22 cellular contexts compared by ENCODE assay signal in the genomic region with DNA sequence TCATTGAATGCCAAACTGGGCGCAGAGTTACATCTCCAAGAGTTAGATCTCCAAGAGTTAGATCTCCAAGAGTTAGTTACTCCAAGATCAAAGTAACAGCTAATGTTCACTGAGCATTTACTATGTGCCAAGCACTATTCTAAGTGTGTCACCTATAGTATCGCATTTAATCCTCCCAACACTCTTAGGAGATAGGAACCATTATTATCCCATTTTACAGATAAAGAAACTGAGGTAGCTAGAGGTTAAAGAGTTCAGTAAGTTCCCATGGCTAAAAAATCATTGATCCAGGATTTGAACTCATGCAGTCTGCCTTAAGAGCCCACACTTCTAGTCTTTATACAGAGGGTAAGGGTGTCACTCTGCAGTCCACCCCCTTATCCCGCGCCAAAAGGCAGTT. TPM values are rescaled to one million over a fixed set of nuclear protein-coding genes. Genes with fewer than 3 reads are reported as not detected.
DNase-seq lines count a peak whose midpoint lies in the region; ATAC-seq lines count a peak whose summit lies in the region.
"Had no signal": no experiment of that assay in that cellular context is flagged by ENCODE, and none has a peak within 500 bp of the region (broad histone marks: within the 10 kb centered on the region; RNA-seq: fewer than 3 reads in every experiment).

No MANE protein-coding gene starts in this region.

- ATAC-seq in T-helper 17 cell (no peak), GM18868 (IDR thresholded peaks at IDR 0.05; ENCODE audit: unreplicated experiment) (no peak)
- no peak for ATAC-seq in stimulated activated naive B cell treated with anti-CD40 and anti-IgM and Interleukin-4, amounts not matched to agents 10 μg/mL and 1 μg/mL and 100 μg/mL, for 72 hours (replicated peaks)
- ATAC-seq: activated naive CD8-positive, alpha-beta T cell treated with anti-CD3 and anti-CD28 coated beads, Interleukin-2, amount 50 U/mL, for 24 hours; left colon; natural killer cell treated with Interleukin-12 subunit alpha and Interleukin-12 subunit beta and Interleukin-15 and Interleukin-18, amount 100 ng/mL, for 72 hours had no signal

- DNase-seq in T-helper 17 cell = no peak
- no peak for DNase-seq in retina
- no peak for DNase-seq in stimulated activated naive B cell treated with anti-CD40 and anti-IgM and Interleukin-4, amounts not matched to agents 10 μg/mL and 1 μg/mL and 100 μg/mL, for 72 hours
- no peak for DNase-seq in effector memory CD4-positive, alpha-beta T cell
- DNase-seq: activated naive CD8-positive, alpha-beta T cell treated with anti-CD3 and anti-CD28 coated beads, Interleukin-2, amount 50 U/mL, for 24 hours; head of caudate nucleus; KG1; left colon; NCI-H1436 treated with DMSO at 0.1 percent for 48 hours; NCI-H2171; NCI-H524 treated with DMSO at 0.1 percent for 48 hours; Peyer's patch; posterior cingulate gyrus; stimulated activated naive CD4-positive, alpha-beta T cell had no signal

- H3K4me2 ChIP-seq in skeletal muscle satellite cell (ENCODE audit: low read length) = peak overlapping the region; percentile 79

- H3K9ac ChIP-seq in iPS-18a (ENCODE audit: low read length) (no peak overlapping the region), skeletal muscle satellite cell (ENCODE audit: low read depth, low read length) (no peak overlapping the region)

- peaks cover 9% of the 10 kb centered on the region for H3K36me3 Mint-ChIP-seq in T-helper 17 cell (ENCODE audit: low read depth)
- peaks cover 5% of the 10 kb centered on the region in 2 donors for H3K36me3 Mint-ChIP-seq in stimulated activated naive B cell treated with anti-CD40 and anti-IgM and Interleukin-4, amounts not matched to agents 10 μg/mL and 1 μg/mL and 100 μg/mL, for 72 hours
- H3K36me3 Mint-ChIP-seq: natural killer cell treated with Interleukin-12 subunit alpha and Interleukin-12 subunit beta and Interleukin-15 and Interleukin-18, amount 100 ng/mL, for 72 hours; WTC11 had no signal

- peak overlapping the region; percentile 95 for H3K27ac ChIP-seq in ACC112 (ENCODE audit: low read depth, low read length)
- no peak overlapping the region for H3K27ac ChIP-seq in iPS-18a (ENCODE audit: low read length)
- H3K27ac ChIP-seq in effector memory CD4-positive, alpha-beta T cell (ENCODE audit: insufficient read depth, low read length, poor library complexity, severe bottlenecking) = no peak overlapping the region

- H3K27me3 ChIP-seq in ACC112 (ENCODE audit: insufficient read depth, low read length) (no peaks in the 10 kb centered on the region), iPS-18a (ENCODE audit: control insufficient read depth, insufficient read depth, low read length) (peaks cover 53% of the 10 kb centered on the region), skeletal muscle satellite cell (ENCODE audit: control insufficient read depth, insufficient read depth, low read length) (no peaks in the 10 kb centered on the region)
- peaks cover 40% of the 10 kb centered on the region for H3K27me3 ChIP-seq in effector memory CD4-positive, alpha-beta T cell (replicated peaks; ENCODE audit: control insufficient read depth, insufficient read depth, low read length, poor library complexity, severe bottlenecking)

- H3K4me1 Mint-ChIP-seq in T-helper 17 cell = peaks cover 19% of the 10 kb centered on the region
- H3K4me1 Mint-ChIP-seq in stimulated activated naive B cell treated with anti-CD40 and anti-IgM and Interleukin-4, amounts not matched to agents 10 μg/mL and 1 μg/mL and 100 μg/mL, for 72 hours = peaks cover 33 to 53% of the 10 kb centered on the region in 2 donors

- H3K9me3 Mint-ChIP-seq in stimulated activated naive B cell treated with anti-CD40 and anti-IgM and Interleukin-4, amounts not matched to agents 10 μg/mL and 1 μg/mL and 100 μg/mL, for 72 hours = no peaks in the 10 kb centered on the region
- H3K9me3 Mint-ChIP-seq: activated naive CD8-positive, alpha-beta T cell treated with anti-CD3 and anti-CD28 coated beads, Interleukin-2, amount 50 U/mL, for 24 hours; natural killer cell treated with Interleukin-12 subunit alpha and Interleukin-12 subunit beta and Interleukin-15 and Interleukin-18, amount 100 ng/mL, for 72 hours; WTC11 had no signal

- no peaks in the 10 kb centered on the region for H3K9me3 ChIP-seq in T-helper 17 cell (ENCODE audit: control insufficient read depth, low read length, poor library complexity, severe bottlenecking)
- H3K9me3 ChIP-seq in iPS-18a (ENCODE audit: control insufficient read depth, low read depth, low read length) = no peaks in the 10 kb centered on the region
- no peaks in the 10 kb centered on the region for H3K9me3 ChIP-seq in skeletal muscle satellite cell (replicated peaks; ENCODE audit: low read length)
- no peaks in the 10 kb centered on the region for H3K9me3 ChIP-seq in effector memory CD4-positive, alpha-beta T cell (ENCODE audit: control insufficient read depth, low read length)
- H3K9me3 ChIP-seq: HAP-1, Peyer's patch had no signal

- peaks cover 76% of the 10 kb centered on the region for H3K27me3 Mint-ChIP-seq in T-helper 17 cell
- H3K27me3 Mint-ChIP-seq in stimulated activated naive B cell treated with anti-CD40 and anti-IgM and Interleukin-4, amounts not matched to agents 10 μg/mL and 1 μg/mL and 100 μg/mL, for 72 hours = peaks cover 55 to 63% of the 10 kb centered on the region in 2 donors

- H3K4me3 Mint-ChIP-seq in T-helper 17 cell = peak overlapping the region; percentile 19
- no peak overlapping the region for H3K4me3 Mint-ChIP-seq in stimulated activated naive B cell treated with anti-CD40 and anti-IgM and Interleukin-4, amounts not matched to agents 10 μg/mL and 1 μg/mL and 100 μg/mL, for 72 hours
- H3K4me3 Mint-ChIP-seq: activated naive CD8-positive, alpha-beta T cell treated with anti-CD3 and anti-CD28 coated beads, Interleukin-2, amount 50 U/mL, for 24 hours had no signal

- no peak overlapping the region for H2AFZ ChIP-seq in ACC112 (ENCODE audit: low read length, unreplicated experiment)

- H3K4me3 ChIP-seq in ACC112 (ENCODE audit: low read depth, low read length) (peak overlapping the region; percentile 63; the same call in 1 of the 2 replicates), iPS-18a (ENCODE audit: low read length) (peak overlapping the region; percentile 79), skeletal muscle satellite cell (ENCODE audit: low read length) (peak overlapping the region; percentile 58)
- H3K4me3 ChIP-seq in effector memory CD4-positive, alpha-beta T cell (ENCODE audit: insufficient read depth, low read depth, low read length, poor library complexity, severe bottlenecking) = no peak overlapping the region
- H3K4me3 ChIP-seq: HAP-1, Peyer's patch had no signal

- H3K36me3 ChIP-seq in ACC112 (ENCODE audit: insufficient read depth, low read length) (no peaks in the 10 kb centered on the region), iPS-18a (ENCODE audit: control insufficient read depth, low read depth, low read length) (no peaks in the 10 kb centered on the region), skeletal muscle satellite cell (ENCODE audit: insufficient read depth, low read length) (no peaks in the 10 kb centered on the region)
- H3K36me3 ChIP-seq in effector memory CD4-positive, alpha-beta T cell (ENCODE audit: control insufficient read depth, insufficient read depth, low read length) = no peaks in the 10 kb centered on the region
- H3K36me3 ChIP-seq: HAP-1, Peyer's patch had no signal

- H3K27ac Mint-ChIP-seq in T-helper 17 cell = no peak overlapping the region
- no peak overlapping the region for H3K27ac Mint-ChIP-seq in stimulated activated naive B cell treated with anti-CD40 and anti-IgM and Interleukin-4, amounts not matched to agents 10 μg/mL and 1 μg/mL and 100 μg/mL, for 72 hours
- H3K27ac Mint-ChIP-seq: activated naive CD8-positive, alpha-beta T cell treated with anti-CD3 and anti-CD28 coated beads, Interleukin-2, amount 50 U/mL, for 24 hours; CD14-positive monocyte; natural killer cell treated with Interleukin-12 subunit alpha and Interleukin-12 subunit beta and Interleukin-15 and Interleukin-18, amount 100 ng/mL, for 72 hours; WTC11 had no signal

- H3K79me2 ChIP-seq in ACC112 (ENCODE audit: control insufficient read depth, insufficient read depth, low read length, unreplicated experiment) = peaks cover 37% of the 10 kb centered on the region

- H3K4me1 ChIP-seq in ACC112 (ENCODE audit: control insufficient read depth, insufficient read depth, low read length, unreplicated experiment) = peaks cover 58% of the 10 kb centered on the region
- H3K4me1 ChIP-seq in iPS-18a (ENCODE audit: control insufficient read depth, low read depth, low read length) = peaks cover 7% of the 10 kb centered on the region
- peaks cover 62% of the 10 kb centered on the region for H3K4me1 ChIP-seq in skeletal muscle satellite cell (ENCODE audit: control insufficient read depth, insufficient read depth, low read length)
- peaks cover 18% of the 10 kb centered on the region for H3K4me1 ChIP-seq in effector memory CD4-positive, alpha-beta T cell (ENCODE audit: control insufficient read depth, insufficient read depth, low read length, poor library complexity, severe bottlenecking)

RNA-seq across cellular contexts. Expression of a gene that starts 1.5 kb away (rescaled TPM):
- total RNA-seq in T-helper 17 cell = 1 to 10 TPM; 3.8 to 3.9 TPM
- total RNA-seq in skeletal muscle satellite cell (2012; rRNA removed) = 43.9 and 60.7 TPM in 2 replicates

RNA-seq across cellular contexts. Expression of a gene that starts 30.5 kb away (rescaled TPM):
- 10 to 100 TPM; 37.2 to 51.7 TPM for total RNA-seq in T-helper 17 cell
- total RNA-seq in skeletal muscle satellite cell (2012; rRNA removed) = 169 and 175 TPM in 2 replicates
